ENCODE assay signal across 1 cellular context in genomic region chr16:88616736-88617135, GRCh38.
TF ChIP-seq lines count a peak whose summit lies in the region.

No MANE protein-coding gene starts in this region.

TF ChIP-seq in WTC11, 78 proteins besides CTCF, POLR2A, EP300 and RAD21 (continued from another document):
- TF ChIP-seq E2F5 (CRISPR knock-in tag; IDR thresholded peaks at IDR 0.05) (no peak), SOX15 (CRISPR knock-in tag; IDR thresholded peaks at IDR 0.05) (no peak), CDX4 (CRISPR knock-in tag; IDR thresholded peaks at IDR 0.05; ENCODE audit: borderline replicate concordance) (no peak), ZNF219 (CRISPR knock-in tag; IDR thresholded peaks at IDR 0.05; ENCODE audit: borderline replicate concordance) (no peak), CBFB (CRISPR knock-in tag; IDR thresholded peaks at IDR 0.05; ENCODE audit: low read depth) (no peak), IRF2 (CRISPR knock-in tag; IDR thresholded peaks at IDR 0.05; ENCODE audit: borderline replicate concordance, low read depth) (no peak), NR3C1 (CRISPR knock-in tag; conservative IDR thresholded peaks at IDR 0.05; ENCODE audit: low read depth) (no peak), HMGXB4 (CRISPR knock-in tag; IDR thresholded peaks at IDR 0.05) (no peak), ATF2 (CRISPR knock-in tag; IDR thresholded peaks at IDR 0.05; ENCODE audit: borderline replicate concordance, low read depth) (no peak), ZBTB43 (CRISPR knock-in tag; IDR thresholded peaks at IDR 0.05) (no peak), ZBTB21 (CRISPR knock-in tag; IDR thresholded peaks at IDR 0.05; ENCODE audit: borderline replicate concordance) (no peak)
- TF ChIP-seq, protein P1, sequence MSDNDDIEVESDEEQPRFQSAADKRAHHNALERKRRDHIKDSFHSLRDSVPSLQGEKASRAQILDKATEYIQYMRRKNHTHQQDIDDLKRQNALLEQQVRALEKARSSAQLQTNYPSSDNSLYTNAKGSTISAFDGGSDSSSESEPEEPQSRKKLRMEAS (CRISPR knock-in tag; IDR thresholded peaks at IDR 0.05), result no peak
- TF ChIP-seq, protein P2, sequence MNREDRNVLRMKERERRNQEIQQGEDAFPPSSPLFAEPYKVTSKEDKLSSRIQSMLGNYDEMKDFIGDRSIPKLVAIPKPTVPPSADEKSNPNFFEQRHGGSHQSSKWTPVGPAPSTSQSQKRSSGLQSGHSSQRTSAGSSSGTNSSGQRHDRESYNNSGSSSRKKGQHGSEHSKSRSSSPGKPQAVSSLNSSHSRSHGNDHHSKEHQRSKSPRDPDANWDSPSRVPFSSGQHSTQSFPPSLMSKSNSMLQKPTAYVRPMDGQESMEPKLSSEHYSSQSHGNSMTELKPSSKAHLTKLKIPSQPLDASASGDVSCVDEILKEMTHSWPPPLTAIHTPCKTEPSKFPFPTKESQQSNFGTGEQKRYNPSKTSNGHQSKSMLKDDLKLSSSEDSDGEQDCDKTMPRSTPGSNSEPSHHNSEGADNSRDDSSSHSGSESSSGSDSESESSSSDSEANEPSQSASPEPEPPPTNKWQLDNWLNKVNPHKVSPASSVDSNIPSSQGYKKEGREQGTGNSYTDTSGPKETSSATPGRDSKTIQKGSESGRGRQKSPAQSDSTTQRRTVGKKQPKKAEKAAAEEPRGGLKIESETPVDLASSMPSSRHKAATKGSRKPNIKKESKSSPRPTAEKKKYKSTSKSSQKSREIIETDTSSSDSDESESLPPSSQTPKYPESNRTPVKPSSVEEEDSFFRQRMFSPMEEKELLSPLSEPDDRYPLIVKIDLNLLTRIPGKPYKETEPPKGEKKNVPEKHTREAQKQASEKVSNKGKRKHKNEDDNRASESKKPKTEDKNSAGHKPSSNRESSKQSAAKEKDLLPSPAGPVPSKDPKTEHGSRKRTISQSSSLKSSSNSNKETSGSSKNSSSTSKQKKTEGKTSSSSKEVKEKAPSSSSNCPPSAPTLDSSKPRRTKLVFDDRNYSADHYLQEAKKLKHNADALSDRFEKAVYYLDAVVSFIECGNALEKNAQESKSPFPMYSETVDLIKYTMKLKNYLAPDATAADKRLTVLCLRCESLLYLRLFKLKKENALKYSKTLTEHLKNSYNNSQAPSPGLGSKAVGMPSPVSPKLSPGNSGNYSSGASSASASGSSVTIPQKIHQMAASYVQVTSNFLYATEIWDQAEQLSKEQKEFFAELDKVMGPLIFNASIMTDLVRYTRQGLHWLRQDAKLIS (CRISPR knock-in tag; IDR thresholded peaks at IDR 0.05; ENCODE audit: borderline replicate concordance), result no peak
